10 cellular contexts compared by ENCODE assay signal in the genomic region with DNA sequence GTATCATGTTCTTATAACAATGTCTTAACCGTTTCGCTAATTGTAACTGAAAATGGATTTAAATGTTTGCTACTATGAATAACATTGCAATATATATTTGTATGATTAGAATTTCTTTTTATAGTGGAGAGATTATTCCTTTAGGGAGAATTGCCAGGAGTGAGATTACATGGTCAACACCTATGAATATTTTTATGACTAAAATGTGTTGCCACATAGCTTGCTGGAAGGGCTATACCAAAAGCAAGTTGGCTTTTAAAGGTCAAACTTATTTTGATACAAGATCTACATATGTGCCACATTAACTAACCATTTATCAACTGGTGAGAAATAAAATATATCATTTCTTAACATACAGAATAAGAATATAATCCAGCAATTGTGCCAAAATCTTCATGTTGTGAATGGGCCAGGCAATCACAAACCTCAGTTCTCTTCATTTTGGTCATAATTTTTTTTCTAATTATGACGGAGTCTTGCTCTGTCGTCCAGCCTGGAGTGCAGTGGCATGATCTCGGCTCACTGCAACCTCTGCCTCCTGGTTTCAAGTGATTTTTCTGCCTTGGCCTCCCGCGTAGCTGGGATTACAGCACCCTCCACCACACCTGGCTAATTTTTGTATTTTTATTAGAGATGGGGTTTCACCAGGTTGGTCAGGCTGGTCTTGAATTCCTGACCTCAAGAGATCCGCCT. TPM values are rescaled to one million over a fixed set of nuclear protein-coding genes. Genes with fewer than 3 reads are reported as not detected.
"Had no signal": no experiment of that assay in that cellular context is flagged by ENCODE, and none has a peak within 500 bp of the region (broad histone marks: within the 10 kb centered on the region; RNA-seq: fewer than 3 reads in every experiment).

No MANE protein-coding gene starts in this region.

- H3K27ac ChIP-seq: GM23248 had no signal

- H3K4me3 ChIP-seq: GM23248, GM23338, HAP-1 had no signal

- ATAC-seq: GM23338, HCT116 had no signal

- H3K36me3 ChIP-seq: HAP-1 had no signal

- DNase-seq: GM23248, GOT3, H7, H9, HFFc6 had no signal

- H3K4me1 ChIP-seq: HAP-1 had no signal

- H3K9ac ChIP-seq: GM23248 had no signal

- H3K9me3 ChIP-seq: HAP-1 had no signal

RNA-seq across cellular contexts. Expression of a gene that starts 10.0 kb away (rescaled TPM):
- polyA plus RNA-seq: GM23248 had no signal

RNA-seq across cellular contexts. Expression of a gene that starts 54.8 kb away (rescaled TPM):
- total RNA-seq: H1, H4 had no signal
- polyA plus RNA-seq: GM23248, GM23338 had no signal
